ENCODE assay signal across 19 cellular contexts in genomic region chr9:94656976-94657375, GRCh38. TPM values are rescaled to one million over a fixed set of nuclear protein-coding genes. Genes with fewer than 3 reads are reported as not detected.
DNase-seq lines count a peak whose midpoint lies in the region; ATAC-seq and TF ChIP-seq lines count a peak whose summit lies in the region.
"Had no signal": no experiment of that assay in that cellular context is flagged by ENCODE, and none has a peak within 500 bp of the region (broad histone marks: within the 10 kb centered on the region; RNA-seq: fewer than 3 reads in every experiment).

No MANE protein-coding gene starts in this region.

- WGBS in neuronal stem cell (ENCODE audit: extremely low coverage in 2 of 2, insufficient read length in 2 of 2, insufficient replicate concordance in 1 of 2), 2 donors: no CpG with 5 or more reads among the region's 3 CpGs

- H3K79me2 ChIP-seq in DND-41 (ENCODE audit: insufficient read depth, low read length): no peaks in the 10 kb centered on the region
- no peaks in the 10 kb centered on the region for H3K79me2 ChIP-seq in MM.1S (ENCODE audit: low read length)
- no peaks in the 10 kb centered on the region for H3K79me2 ChIP-seq in Karpas-422 (ENCODE audit: low read length)

- peaks cover 16% of the 10 kb centered on the region; the same call in 1 of the 2 replicates for H3F3A ChIP-seq in MM.1S (ENCODE audit: insufficient read depth, low read length)

- no peak overlapping the region for H2AFZ ChIP-seq in DND-41 (ENCODE audit: low read depth, low read length)
- H2AFZ ChIP-seq in MM.1S (ENCODE audit: low read length): peak overlapping the region; percentile 67; the same call in 1 of the 2 replicates
- peak overlapping the region; percentile 52 for H2AFZ ChIP-seq in neuronal stem cell (ENCODE audit: low read length)
- no peak overlapping the region for H2AFZ ChIP-seq in Karpas-422 (ENCODE audit: low read length)

- H4K20me1 ChIP-seq in DND-41 (ENCODE audit: insufficient read depth, low read length): no peaks in the 10 kb centered on the region
- H4K20me1 ChIP-seq in MM.1S (ENCODE audit: insufficient read depth, low read length): no peaks in the 10 kb centered on the region
- no peaks in the 10 kb centered on the region for H4K20me1 ChIP-seq in Karpas-422 (ENCODE audit: insufficient read depth, low read depth, low read length)

- H3K9me3 ChIP-seq in DND-41 (ENCODE audit: insufficient read depth, low read length, severe bottlenecking) (no peaks in the 10 kb centered on the region), MM.1S (replicated peaks; ENCODE audit: insufficient read depth, low read length) (no peaks in the 10 kb centered on the region), neuronal stem cell (replicated peaks in 1 of 2; ENCODE audit: control insufficient read depth in 2 of 2, insufficient read depth in 1 of 2, low read depth in 1 of 2, low read length in 2 of 2) (no peaks in the 10 kb centered on the region), Karpas-422 (ENCODE audit: low read length) (no peaks in the 10 kb centered on the region)
- H3K9me3 ChIP-seq: BE2C, HAP-1 had no signal

- H3K36me3 ChIP-seq in DND-41 (ENCODE audit: insufficient read depth, low read length) (no peaks in the 10 kb centered on the region), MM.1S (replicated peaks; ENCODE audit: insufficient read depth, low read length) (no peaks in the 10 kb centered on the region), neuronal stem cell (replicated peaks in 1 of 2; ENCODE audit: control insufficient read depth in 2 of 2, insufficient read depth in 2 of 2, low read length in 2 of 2) (no peaks in the 10 kb centered on the region), Karpas-422 (ENCODE audit: insufficient read depth, low read length) (no peaks in the 10 kb centered on the region)
- H3K36me3 ChIP-seq: BE2C, HAP-1 had no signal

- H3K9ac ChIP-seq in DND-41 (ENCODE audit: low read depth, low read length): no peak overlapping the region
- no peak overlapping the region; the same call in 1 of the 2 replicates for H3K9ac ChIP-seq in MM.1S (ENCODE audit: low read length)
- H3K9ac ChIP-seq in neuronal stem cell (ENCODE audit: low read depth, low read length, poor library complexity): no peak overlapping the region
- H3K9ac ChIP-seq in Karpas-422 (ENCODE audit: low read length): no peak overlapping the region

- TF ChIP-seq CTCF in DND-41 (IDR thresholded peaks at IDR 0.05; ENCODE audit: borderline replicate concordance, extremely low read depth, low read length, poor library complexity, severe bottlenecking): no peak
- TF ChIP-seq CTCF in MM.1S (IDR thresholded peaks at IDR 0.05; ENCODE audit: low read length): no peak

- H2BK15ac ChIP-seq in neuronal stem cell (ENCODE audit: low read length): no peak overlapping the region

- ATAC-seq in DND-41 (ENCODE audit: insufficient read depth, low read depth): no peak
- ATAC-seq: SK-N-SH treated with all-trans-retinoic acid at 6 μM for 48 hours had no signal

- H3K4me3 ChIP-seq in DND-41 (ENCODE audit: low read depth in 1 of 2, low read length in 2 of 2): no peak overlapping the region
- H3K4me3 ChIP-seq in MM.1S (ENCODE audit: low read length): no peak overlapping the region
- no peak overlapping the region for H3K4me3 ChIP-seq in neuronal stem cell (ENCODE audit: low read length in 2 of 2)
- H3K4me3 ChIP-seq in Karpas-422 (ENCODE audit: low read length): no peak overlapping the region
- H3K4me3 ChIP-seq: HAP-1 had no signal

- H3K4me1 ChIP-seq in DND-41 (ENCODE audit: insufficient read depth, low read length) (peaks cover 19% of the 10 kb centered on the region), MM.1S (ENCODE audit: low read length) (peaks cover 11% of the 10 kb centered on the region), neuronal stem cell (ENCODE audit: control insufficient read depth in 2 of 2, insufficient read depth in 1 of 2, low read depth in 1 of 2, low read length in 2 of 2) (peaks cover 7 to 13% of the 10 kb centered on the region in 2 donors), Karpas-422 (ENCODE audit: low read length) (peaks cover 15% of the 10 kb centered on the region)
- H3K4me1 ChIP-seq: BE2C, HAP-1 had no signal

- no peaks in the 10 kb centered on the region for H3K79me1 ChIP-seq in neuronal stem cell (ENCODE audit: low read depth, low read length)

- DNase-seq in DND-41 (no peak), MM.1S (no peak), cerebellar cortex (ENCODE audit: low spot score) (peak; percentile 74), neuronal stem cell (ENCODE audit: low spot score) (peak; percentile 67), Karpas-422 (no peak), DMS53 treated with DMSO at 0.1 percent for 48 hours (lab: John Stamatoyannopoulos, UW; ENCODE audit: unreplicated experiment) (no peak), NCI-H1092 treated with DMSO at 0.1 percent for 48 hours (lab: John Stamatoyannopoulos, UW) (no peak), C1 segment of cervical spinal cord (lab: John Stamatoyannopoulos, UW) (no peak)
- DNase-seq: BE2C, DMS 273 treated with DMSO at 0.1 percent for 48 hours, NCI-H1092, NCI-H1694 treated with DMSO at 0.1 percent for 48 hours, NCI-H2107, NCI-H2227 treated with DMSO at 0.1 percent for 48 hours, SHP77 treated with DMSO at 0.1 percent for 48 hours had no signal

- H4K91ac ChIP-seq in neuronal stem cell (ENCODE audit: low read depth, low read length, poor library complexity): no peak overlapping the region

- no peak overlapping the region for H2AK5ac ChIP-seq in neuronal stem cell (ENCODE audit: low read depth, low read length)

- H3K4me2 ChIP-seq in DND-41 (ENCODE audit: insufficient read depth, low read length) (peak overlapping the region; percentile 63; the same call in 1 of the 2 replicates), MM.1S (ENCODE audit: low read depth, low read length) (peak overlapping the region; percentile 97), neuronal stem cell (ENCODE audit: insufficient read depth, low read length, poor library complexity, severe bottlenecking) (no peak overlapping the region), Karpas-422 (ENCODE audit: low read depth, low read length, poor library complexity, severe bottlenecking) (no peak overlapping the region)

- H3K18ac ChIP-seq in neuronal stem cell (ENCODE audit: low read length): no peak overlapping the region

- no peak overlapping the region for H3K14ac ChIP-seq in neuronal stem cell (ENCODE audit: low read length)

- no peak overlapping the region for H3K23ac ChIP-seq in neuronal stem cell (ENCODE audit: low read depth, low read length, poor library complexity)

- H3K4ac ChIP-seq in neuronal stem cell (ENCODE audit: low read length): no peak overlapping the region

- H3K27me3 ChIP-seq in DND-41 (ENCODE audit: insufficient read depth, low read length, poor library complexity) (peaks cover 16% of the 10 kb centered on the region), MM.1S (replicated peaks; ENCODE audit: insufficient read depth, low read length) (no peaks in the 10 kb centered on the region), neuronal stem cell (ENCODE audit: control insufficient read depth in 3 of 3, insufficient read depth in 3 of 3, low read depth in 1 of 3, low read length in 3 of 3) (peaks cover 0 to 10% (median 7%) of the 10 kb centered on the region in 3 experiments), Karpas-422 (ENCODE audit: low read length) (no peaks in the 10 kb centered on the region)
- H3K27me3 ChIP-seq: BE2C had no signal

- no peaks in the 10 kb centered on the region for H3K9me2 ChIP-seq in MM.1S (replicated peaks; ENCODE audit: insufficient read depth, low read length)
- no peaks in the 10 kb centered on the region for H3K9me2 ChIP-seq in Karpas-422 (replicated peaks; ENCODE audit: insufficient read depth, low read length)

- no peak overlapping the region for H2BK120ac ChIP-seq in neuronal stem cell (ENCODE audit: low read depth, low read length)

- no peak overlapping the region for H4K8ac ChIP-seq in neuronal stem cell (ENCODE audit: low read depth, low read length)

- H2BK12ac ChIP-seq in neuronal stem cell (ENCODE audit: low read length): no peak overlapping the region

- H2BK5ac ChIP-seq in neuronal stem cell (ENCODE audit: low read length): no peak overlapping the region

- H3K27ac ChIP-seq in DND-41 (ENCODE audit: low read length): no peak overlapping the region
- no peak overlapping the region for H3K27ac ChIP-seq in MM.1S (ENCODE audit: low read length)
- H3K27ac ChIP-seq in neuronal stem cell (replicated peaks; ENCODE audit: low read length): peak overlapping the region; percentile 71
- H3K27ac ChIP-seq in Karpas-422 (ENCODE audit: low read length): no peak overlapping the region

RNA-seq across cellular contexts. Expression of gene FBP1, which starts 17.7 kb away (rescaled TPM):
- 0.45 TPM for polyA plus RNA-seq in neuronal stem cell (2013, experiment 1 of 2)
- polyA plus RNA-seq in neuronal stem cell (2013, experiment 2 of 2): 0.43 TPM
- not detected in 2 replicates for total RNA-seq in Karpas-422 (2014; rRNA removed; shearing (Covaris generic); ENCODE audit: low replicate concordance)
- total RNA-seq: MCF 10A had no signal
- polyA plus RNA-seq: AG04450 had no signal

Comparison
In these comparisons a context has a peak if more than half of its experiments do, and no peak if none do; other contexts are left out.
1. DNase-seq: peak in cerebellar cortex (single experiment) and neuronal stem cell (single experiment); none in DND-41 (single experiment), MM.1S (single experiment), Karpas-422 (single experiment), DMS53 treated with DMSO at 0.1 percent for 48 hours (single experiment), NCI-H1092 treated with DMSO at 0.1 percent for 48 hours (single experiment) and C1 segment of cervical spinal cord (0 of 14).
2. H2AFZ ChIP-seq: peak in MM.1S (single experiment) and neuronal stem cell (single experiment); none in DND-41 (single experiment) and Karpas-422 (single experiment).
3. H3K4me2 ChIP-seq: peak in DND-41 (single experiment) and MM.1S (single experiment); none in neuronal stem cell (single experiment) and Karpas-422 (single experiment).